Comparison of ENCODE assay signal across 1 cellular context in genomic region chr15:70099966-70100494, GRCh38.
TF ChIP-seq lines count a peak whose summit lies in the region.

No MANE protein-coding gene starts in this region.

TF ChIP-seq in GM23338, 12 proteins besides CTCF, POLR2A, EP300 and RAD21 (continued from another document):
- TF ChIP-seq REST (IDR thresholded peaks at IDR 0.05; ENCODE audit: unreplicated experiment) (no peak), STAT1 (IDR thresholded peaks at IDR 0.05; ENCODE audit: unreplicated experiment) (no peak), ZNF114 (CRISPR knock-in tag; IDR thresholded peaks at IDR 0.05) (no peak), JUNB (IDR thresholded peaks at IDR 0.05; ENCODE audit: unreplicated experiment) (no peak), EZH2 (IDR thresholded peaks at IDR 0.05; ENCODE audit: low read depth, unreplicated experiment) (no peak), ZNF331 (CRISPR knock-in tag; IDR thresholded peaks at IDR 0.05; ENCODE audit: low read depth) (no peak), EZH2phosphoT487 (IDR thresholded peaks at IDR 0.05; ENCODE audit: unreplicated experiment) (no peak), NANOG (IDR thresholded peaks at IDR 0.05; ENCODE audit: borderline replicate concordance) (no peak), CREB1 (CRISPR knock-in tag; IDR thresholded peaks at IDR 0.05; ENCODE audit: low read depth) (no peak), POLR2AphosphoS5 (IDR thresholded peaks at IDR 0.05; ENCODE audit: low read depth) (no peak), ETS1 (IDR thresholded peaks at IDR 0.05) (no peak)
